In genomic region chr6:170165085-170165484, GRCh38 we compare ENCODE assay signal across 14 cellular contexts.
DNase-seq lines count a peak whose midpoint lies in the region; ATAC-seq and TF ChIP-seq lines count a peak whose summit lies in the region.
"Had no signal": no experiment of that assay in that cellular context is flagged by ENCODE, and none has a peak within 500 bp of the region (broad histone marks: within the 10 kb centered on the region; RNA-seq: fewer than 3 reads in every experiment).

No MANE protein-coding gene starts in this region.

- H3K27ac Mint-ChIP-seq in stimulated activated naive CD8-positive, alpha-beta T cell treated with anti-CD3 and anti-CD28 coated beads, Interleukin-15, amount 100 ng/mL, for 72 hours = no peak overlapping the region
- H3K27ac Mint-ChIP-seq: activated CD8-positive, alpha-beta T cell treated with anti-CD3 and anti-CD28 coated beads for 36 hours; activated T-helper 17 cell treated with anti-CD3 and anti-CD28 coated beads, Interleukin-2, amount 50 U/mL, for 72 hours; CD4-positive, CD25-positive, alpha-beta regulatory T cell had no signal

- intact Hi-C loops in mucosa of descending colon (cut with DNase I, micrococcal nuclease) = no loop called here
- intact Hi-C loops in stomach (cut with DNase I; ENCODE audit: low total_unique reads) = no loop called here

- DNase-seq in fibroblast of mammary gland (ENCODE audit: low read depth) = no peak
- no peak for DNase-seq in mucosa of descending colon
- DNase-seq in stomach = no peak
- no peak for DNase-seq in stimulated activated naive CD8-positive, alpha-beta T cell treated with anti-CD3 and anti-CD28 coated beads, Interleukin-15, amount 100 ng/mL, for 72 hours
- DNase-seq in DMS 273 (lab: John Stamatoyannopoulos, UW; ENCODE audit: unreplicated experiment) = no peak
- DNase-seq: activated CD8-positive, alpha-beta T cell treated with anti-CD3 and anti-CD28 coated beads for 36 hours; amniotic stem cell; CD4-positive, CD25-positive, alpha-beta regulatory T cell; nephron progenitor cell; testis had no signal

- H3K9me3 Mint-ChIP-seq in stimulated activated naive CD8-positive, alpha-beta T cell treated with anti-CD3 and anti-CD28 coated beads, Interleukin-15, amount 100 ng/mL, for 72 hours = peaks cover 14 to 15% of the 10 kb centered on the region in 2 donors
- H3K9me3 Mint-ChIP-seq: activated CD8-positive, alpha-beta T cell treated with anti-CD3 and anti-CD28 coated beads for 36 hours; activated T-helper 17 cell treated with anti-CD3 and anti-CD28 coated beads, Interleukin-2, amount 50 U/mL, for 72 hours had no signal

- H3K27me3 Mint-ChIP-seq in stimulated activated naive CD8-positive, alpha-beta T cell treated with anti-CD3 and anti-CD28 coated beads, Interleukin-15, amount 100 ng/mL, for 72 hours = no peaks in the 10 kb centered on the region
- H3K27me3 Mint-ChIP-seq: CD4-positive, CD25-positive, alpha-beta regulatory T cell had no signal

- H3K4me3 ChIP-seq in HUES6 (ENCODE audit: low read depth, low read length) (no peak overlapping the region), fibroblast of mammary gland (ENCODE audit: control insufficient read depth, low read depth, low read length) (no peak overlapping the region), mucosa of descending colon (no peak overlapping the region), stomach (no peak overlapping the region)
- H3K4me3 ChIP-seq: testis had no signal

- WGBS in stomach, 5 donors = 50 to 75% (median 53%) methylated on average over 6 to 12 of the region's 12 CpGs

- TF ChIP-seq CTCF in fibroblast of mammary gland (conservative IDR thresholded peaks at IDR 0.05; ENCODE audit: control insufficient read depth, insufficient read depth, low read depth, low read length) = peak; percentile 0
- no peak for TF ChIP-seq CTCF in mucosa of descending colon (IDR thresholded peaks at IDR 0.05)
- TF ChIP-seq CTCF in stomach (IDR thresholded peaks at IDR 0.05) = peak in 1 of 7 experiments; percentile 9

- peaks cover 14% of the 10 kb centered on the region for H3K4me1 Mint-ChIP-seq in stimulated activated naive CD8-positive, alpha-beta T cell treated with anti-CD3 and anti-CD28 coated beads, Interleukin-15, amount 100 ng/mL, for 72 hours
- H3K4me1 Mint-ChIP-seq: activated T-helper 17 cell treated with anti-CD3 and anti-CD28 coated beads, Interleukin-2, amount 50 U/mL, for 72 hours; CD4-positive, CD25-positive, alpha-beta regulatory T cell had no signal

- peak overlapping the region; percentile 46 for H3K9ac ChIP-seq in HUES6 (ENCODE audit: low read length)

- TF ChIP-seq EP300 in stomach (IDR thresholded peaks at IDR 0.05) = no peak

- H3K36me3 ChIP-seq in HUES6 (ENCODE audit: control insufficient read depth, insufficient read depth, low read length) (no peaks in the 10 kb centered on the region), mucosa of descending colon (ENCODE audit: low read depth) (no peaks in the 10 kb centered on the region), stomach (no peaks in the 10 kb centered on the region)

- ATAC-seq in mucosa of descending colon = peak; percentile 38
- ATAC-seq in stimulated activated naive CD8-positive, alpha-beta T cell treated with anti-CD3 and anti-CD28 coated beads, Interleukin-15, amount 100 ng/mL, for 72 hours = no peak
- ATAC-seq in HG03571 (IDR thresholded peaks at IDR 0.05; ENCODE audit: unreplicated experiment) = no peak
- ATAC-seq in HG03175 (IDR thresholded peaks at IDR 0.05; ENCODE audit: unreplicated experiment) = no peak
- ATAC-seq: activated CD8-positive, alpha-beta T cell treated with anti-CD3 and anti-CD28 coated beads for 36 hours; activated T-helper 17 cell treated with anti-CD3 and anti-CD28 coated beads, Interleukin-2, amount 50 U/mL, for 72 hours had no signal

- H3K27ac ChIP-seq in HUES6 (ENCODE audit: low read depth, low read length) (no peak overlapping the region), stomach (peak overlapping the region in 3 of 5 donors; percentile 6 to 34 (median 8))

- H3K9me3 ChIP-seq in HUES6 (ENCODE audit: control insufficient read depth, insufficient read depth, low read depth, low read length) (peaks cover 7% of the 10 kb centered on the region), mucosa of descending colon (no peaks in the 10 kb centered on the region), stomach (no peaks in the 10 kb centered on the region)
- H3K9me3 ChIP-seq: testis had no signal

- TF ChIP-seq POLR2A in stomach (IDR thresholded peaks at IDR 0.05) = no peak

- H3K4me1 ChIP-seq in HUES6 (ENCODE audit: control insufficient read depth, insufficient read depth, low read length) (peaks cover 4% of the 10 kb centered on the region; the same call in 1 of the 2 replicates), mucosa of descending colon (ENCODE audit: low read depth) (no peaks in the 10 kb centered on the region), stomach (peaks cover 0 to 22% (median 17%) of the 10 kb centered on the region in 4 donors)

- no peak overlapping the region for H3K4me3 Mint-ChIP-seq in stimulated activated naive CD8-positive, alpha-beta T cell treated with anti-CD3 and anti-CD28 coated beads, Interleukin-15, amount 100 ng/mL, for 72 hours
- H3K4me3 Mint-ChIP-seq: activated CD8-positive, alpha-beta T cell treated with anti-CD3 and anti-CD28 coated beads for 36 hours; activated T-helper 17 cell treated with anti-CD3 and anti-CD28 coated beads, Interleukin-2, amount 50 U/mL, for 72 hours; CD4-positive, CD25-positive, alpha-beta regulatory T cell; nephron progenitor cell had no signal

- H3K27me3 ChIP-seq in HUES6 (ENCODE audit: control insufficient read depth, insufficient read depth, low read length) (no peaks in the 10 kb centered on the region), stomach (no peaks in the 10 kb centered on the region)
- H3K27me3 ChIP-seq: testis had no signal
